In the genomic region with DNA sequence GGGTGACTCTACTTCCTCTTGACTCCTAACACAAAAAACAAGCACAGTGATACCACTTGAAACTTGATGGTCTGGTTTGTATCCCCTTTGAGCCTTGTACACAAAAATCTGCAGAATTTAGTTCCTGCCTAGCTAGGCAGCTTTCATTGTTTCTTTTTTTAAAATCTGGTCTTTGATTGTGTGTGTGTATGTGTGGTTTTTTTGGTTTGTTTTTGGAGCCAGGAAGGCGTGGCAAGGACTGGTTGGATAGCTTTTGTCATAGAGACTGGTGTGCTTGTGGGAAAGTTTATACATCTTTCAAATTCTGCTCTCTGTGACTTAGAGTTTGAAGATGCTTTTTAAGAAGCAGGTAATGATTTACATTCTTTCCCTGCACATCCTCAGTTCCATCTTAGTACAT, we compare ENCODE assay signal across 19 cellular contexts.
DNase-seq lines count a peak whose midpoint lies in the region; TF ChIP-seq lines count a peak whose summit lies in the region.
"Had no signal": no experiment of that assay in that cellular context is flagged by ENCODE, and none has a peak within 500 bp of the region (broad histone marks: within the 10 kb centered on the region; RNA-seq: fewer than 3 reads in every experiment).

No MANE protein-coding gene starts in this region.

- H3K36me3 ChIP-seq in SJSA1, result peaks cover 15% of the 10 kb centered on the region
- H3K36me3 ChIP-seq in esophagus squamous epithelium, result no peaks in the 10 kb centered on the region
- H3K36me3 ChIP-seq: HAP-1 had no signal

- no peak overlapping the region for H3K4me3 Mint-ChIP-seq in activated naive CD4-positive, alpha-beta T cell treated with anti-CD3 and anti-CD28 coated beads, Interleukin-2, amount 10 ng/mL, durations not matched to agents 7 days and 5 days
- H3K4me3 Mint-ChIP-seq in activated naive CD4-positive, alpha-beta T cell treated with anti-CD3 and anti-CD28 coated beads for 36 hours, result no peak overlapping the region
- peak overlapping the region; percentile 56 for H3K4me3 Mint-ChIP-seq in type B pancreatic cell
- H3K4me3 Mint-ChIP-seq: CD14-positive monocyte had no signal

- peaks cover 14% of the 10 kb centered on the region for H3K9me3 Mint-ChIP-seq in activated naive CD4-positive, alpha-beta T cell treated with anti-CD3 and anti-CD28 coated beads, Interleukin-2, amount 10 ng/mL, durations not matched to agents 7 days and 5 days
- peaks cover 17% of the 10 kb centered on the region for H3K9me3 Mint-ChIP-seq in activated naive CD4-positive, alpha-beta T cell treated with anti-CD3 and anti-CD28 coated beads for 36 hours
- peaks cover 13% of the 10 kb centered on the region for H3K9me3 Mint-ChIP-seq in type B pancreatic cell

- peak overlapping the region; percentile 56 for H3K27ac Mint-ChIP-seq in activated naive CD4-positive, alpha-beta T cell treated with anti-CD3 and anti-CD28 coated beads, Interleukin-2, amount 10 ng/mL, durations not matched to agents 7 days and 5 days
- no peak overlapping the region for H3K27ac Mint-ChIP-seq in activated naive CD4-positive, alpha-beta T cell treated with anti-CD3 and anti-CD28 coated beads for 36 hours
- H3K27ac Mint-ChIP-seq in type B pancreatic cell, result peak overlapping the region; percentile 95
- H3K27ac Mint-ChIP-seq: IgD-negative memory B cell had no signal

- H3K4me1 ChIP-seq in SJSA1 (replicated peaks), result peaks cover 89% of the 10 kb centered on the region
- H3K4me1 ChIP-seq in esophagus squamous epithelium, result peaks cover 40 to 90% (median 61%) of the 10 kb centered on the region in 3 donors

- no peak for TF ChIP-seq POLR2A in esophagus squamous epithelium (IDR thresholded peaks at IDR 0.05)

- H3K27ac ChIP-seq in SJSA1 (peak overlapping the region; percentile 22; the same call in 1 of the 2 replicates), esophagus squamous epithelium (peak overlapping the region; percentile 2 to 92 (median 76))

- no peaks in the 10 kb centered on the region for H3K27me3 Mint-ChIP-seq in activated naive CD4-positive, alpha-beta T cell treated with anti-CD3 and anti-CD28 coated beads, Interleukin-2, amount 10 ng/mL, durations not matched to agents 7 days and 5 days
- no peaks in the 10 kb centered on the region for H3K27me3 Mint-ChIP-seq in activated naive CD4-positive, alpha-beta T cell treated with anti-CD3 and anti-CD28 coated beads for 36 hours (ENCODE audit: low read depth)
- H3K27me3 Mint-ChIP-seq in type B pancreatic cell, result no peaks in the 10 kb centered on the region
- H3K27me3 Mint-ChIP-seq: IgD-negative memory B cell had no signal

- peaks cover 58% of the 10 kb centered on the region for H3K4me1 Mint-ChIP-seq in activated naive CD4-positive, alpha-beta T cell treated with anti-CD3 and anti-CD28 coated beads, Interleukin-2, amount 10 ng/mL, durations not matched to agents 7 days and 5 days
- H3K4me1 Mint-ChIP-seq in activated naive CD4-positive, alpha-beta T cell treated with anti-CD3 and anti-CD28 coated beads for 36 hours (ENCODE audit: low read depth), result peaks cover 46% of the 10 kb centered on the region
- peaks cover 62% of the 10 kb centered on the region for H3K4me1 Mint-ChIP-seq in type B pancreatic cell (ENCODE audit: unreplicated experiment)

- peaks cover 13% of the 10 kb centered on the region for H3K36me3 Mint-ChIP-seq in activated naive CD4-positive, alpha-beta T cell treated with anti-CD3 and anti-CD28 coated beads, Interleukin-2, amount 10 ng/mL, durations not matched to agents 7 days and 5 days
- H3K36me3 Mint-ChIP-seq in activated naive CD4-positive, alpha-beta T cell treated with anti-CD3 and anti-CD28 coated beads for 36 hours (ENCODE audit: low read depth), result peaks cover 16% of the 10 kb centered on the region
- peaks cover 36% of the 10 kb centered on the region for H3K36me3 Mint-ChIP-seq in type B pancreatic cell
- H3K36me3 Mint-ChIP-seq: CD14-positive monocyte had no signal

- H3K4me3 ChIP-seq in SJSA1 (no peak overlapping the region), esophagus squamous epithelium (no peak overlapping the region)
- H3K4me3 ChIP-seq: GM12878, HAP-1 had no signal

- 22 to 33% methylated on average over 1 of the region's 1 CpG for WGBS in esophagus squamous epithelium, 2 donors

- intact Hi-C loops in activated naive CD4-positive, alpha-beta T cell treated with anti-CD3 and anti-CD28 coated beads for 36 hours (cut with micrococcal nuclease), result no loop called here
- intact Hi-C loops in esophagus squamous epithelium (cut with DNase I), result no loop called here
- intact Hi-C loops in posterior vena cava (cut with DNase I), result loop anchor here in 1 of 2 donors (10.0 kb wide), 1 partner anchor 131 kb away; the partner anchor contains the start of gene TANC1

- H3K9me3 ChIP-seq in SJSA1 (replicated peaks), result 0 out of 2 replicates have a peak, but pooled peaks cover 5% of the 10 kb centered on the region
- H3K9me3 ChIP-seq in esophagus squamous epithelium, result peaks cover 0 to 12% (median 0%) of the 10 kb centered on the region in 3 donors

- no peak for DNase-seq in activated naive CD4-positive, alpha-beta T cell treated with anti-CD3 and anti-CD28 coated beads, Interleukin-2, amount 10 ng/mL, durations not matched to agents 7 days and 5 days
- no peak for DNase-seq in activated naive CD4-positive, alpha-beta T cell treated with anti-CD3 and anti-CD28 coated beads for 36 hours
- DNase-seq in SJSA1 (ENCODE audit: low read depth in 1 of 2, low spot score in 2 of 2) (peak in 1 of 2 experiments; percentile 85), esophagus squamous epithelium (lab: John Stamatoyannopoulos, UW) (no peak), type B pancreatic cell (ENCODE audit: extremely low spot score, unreplicated experiment) (no peak), RPMI8226 (no peak), NCI-H128 (lab: John Stamatoyannopoulos, UW; ENCODE audit: unreplicated experiment) (no peak), posterior vena cava (ENCODE audit: low spot score) (no peak)
- DNase-seq: DMS79; NCI-H146; NCI-H2107; NCI-H226; NCI-H69; NK-92 treated with Interleukin-12 subunit alpha and Interleukin-12 subunit beta, amount 100 ng/mL, for 24 hours; OCI-M1 had no signal

- H3K27me3 ChIP-seq in SJSA1 (replicated peaks), result no peaks in the 10 kb centered on the region
- H3K27me3 ChIP-seq in esophagus squamous epithelium, result no peaks in the 10 kb centered on the region

- no peak for TF ChIP-seq CTCF in esophagus squamous epithelium (IDR thresholded peaks at IDR 0.05)
- no peak for TF ChIP-seq CTCF in type B pancreatic cell (conservative IDR thresholded peaks at IDR 0.05)

- CTCF ChIA-PET in activated naive CD4-positive, alpha-beta T cell treated with anti-CD3 and anti-CD28 coated beads, Interleukin-2, amount 10 ng/mL, durations not matched to agents 7 days and 5 days (lab: Charles Lee), result no interaction called here
- CTCF ChIA-PET in activated naive CD4-positive, alpha-beta T cell treated with anti-CD3 and anti-CD28 coated beads for 36 hours (lab: Charles Lee), result no interaction called here
